In the genomic region with DNA sequence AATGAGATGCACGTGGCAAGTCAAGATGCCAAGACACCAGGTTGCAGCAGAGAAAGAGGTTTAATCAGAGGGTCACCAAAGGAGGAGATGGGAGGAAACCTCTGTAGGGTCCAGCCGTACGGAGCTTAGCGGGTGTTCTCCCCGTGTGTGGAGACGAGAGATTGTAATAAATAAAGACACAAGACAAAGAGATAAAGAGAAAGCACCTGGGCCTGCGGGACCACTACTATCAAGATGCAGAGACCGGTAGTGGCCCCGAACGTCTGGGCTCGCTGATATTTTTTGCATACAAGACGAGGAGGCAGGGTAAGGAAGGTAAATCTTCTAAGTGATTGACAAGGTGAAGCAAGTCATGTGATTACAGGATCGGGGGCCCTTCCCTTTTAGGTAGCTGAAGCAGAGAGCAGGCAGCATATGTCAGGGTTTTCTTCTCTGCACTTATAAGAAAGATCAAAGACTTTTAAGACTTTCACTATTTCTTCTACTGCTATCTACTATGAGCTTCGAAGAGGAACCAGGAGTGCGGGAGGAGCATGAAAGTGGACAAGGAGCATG, we compare ENCODE assay signal across 1 cellular context.
TF ChIP-seq lines count a peak whose summit lies in the region.

No MANE protein-coding gene starts in this region.

TF ChIP-seq in K562, 482 proteins besides CTCF, POLR2A, EP300 and RAD21 (continued from another document and continues in another):
- TF ChIP-seq, protein P1, sequence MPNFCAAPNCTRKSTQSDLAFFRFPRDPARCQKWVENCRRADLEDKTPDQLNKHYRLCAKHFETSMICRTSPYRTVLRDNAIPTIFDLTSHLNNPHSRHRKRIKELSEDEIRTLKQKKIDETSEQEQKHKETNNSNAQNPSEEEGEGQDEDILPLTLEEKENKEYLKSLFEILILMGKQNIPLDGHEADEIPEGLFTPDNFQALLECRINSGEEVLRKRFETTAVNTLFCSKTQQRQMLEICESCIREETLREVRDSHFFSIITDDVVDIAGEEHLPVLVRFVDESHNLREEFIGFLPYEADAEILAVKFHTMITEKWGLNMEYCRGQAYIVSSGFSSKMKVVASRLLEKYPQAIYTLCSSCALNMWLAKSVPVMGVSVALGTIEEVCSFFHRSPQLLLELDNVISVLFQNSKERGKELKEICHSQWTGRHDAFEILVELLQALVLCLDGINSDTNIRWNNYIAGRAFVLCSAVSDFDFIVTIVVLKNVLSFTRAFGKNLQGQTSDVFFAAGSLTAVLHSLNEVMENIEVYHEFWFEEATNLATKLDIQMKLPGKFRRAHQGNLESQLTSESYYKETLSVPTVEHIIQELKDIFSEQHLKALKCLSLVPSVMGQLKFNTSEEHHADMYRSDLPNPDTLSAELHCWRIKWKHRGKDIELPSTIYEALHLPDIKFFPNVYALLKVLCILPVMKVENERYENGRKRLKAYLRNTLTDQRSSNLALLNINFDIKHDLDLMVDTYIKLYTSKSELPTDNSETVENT (CRISPR knock-in tag; IDR thresholded peaks at IDR 0.05), result no peak
- TF ChIP-seq ZFP36 (IDR thresholded peaks at IDR 0.05; ENCODE audit: low read depth, low read length, partially characterized antibody) (no peak), ZBED1 (IDR thresholded peaks at IDR 0.05) (no peak), PYGO2 (tag; IDR thresholded peaks at IDR 0.05) (no peak), NELFE (IDR thresholded peaks at IDR 0.05; ENCODE audit: insufficient read depth, insufficient read length) (no peak), POLR2AphosphoS5 (IDR thresholded peaks at IDR 0.05; ENCODE audit: control insufficient read depth, insufficient read depth, low read depth, low read length) (0 out of 2 replicates have a peak, but pooled peaks have one; percentile 52), ZFP1 (CRISPR knock-in tag; IDR thresholded peaks at IDR 0.05) (no peak), GTF2B (IDR thresholded peaks at IDR 0.05; ENCODE audit: extremely low read depth, insufficient read length) (no peak), TRIM24 (IDR thresholded peaks at IDR 0.05) (peak; percentile 46 to 72; a peak in 3 of 4 replicates), LARP7 (IDR thresholded peaks at IDR 0.05) (no peak), ARID1B (IDR thresholded peaks at IDR 0.05) (peak; percentile 77), MTA1 (IDR thresholded peaks at IDR 0.05; ENCODE audit: borderline replicate concordance) (no peak), ZNF436 (CRISPR knock-in tag; IDR thresholded peaks at IDR 0.05) (no peak), ZNF280B (CRISPR knock-in tag; IDR thresholded peaks at IDR 0.05) (no peak), SMARCA5 (IDR thresholded peaks at IDR 0.05) (no peak), NFIC (IDR thresholded peaks at IDR 0.05) (peak; percentile 37; the same call in 1 of the 2 replicates), BCL6 (CRISPR knock-in tag; IDR thresholded peaks at IDR 0.05) (no peak), RAD51 (IDR thresholded peaks at IDR 0.05; ENCODE audit: borderline replicate concordance, low read depth) (no peak; the same call in 1 of the 2 replicates), ZNF57 (CRISPR knock-in tag; IDR thresholded peaks at IDR 0.05) (no peak), SRSF1 (IDR thresholded peaks at IDR 0.05; ENCODE audit: low read depth, low read length) (no peak), ZBTB2 (IDR thresholded peaks at IDR 0.05) (no peak), CBFA2T2 (conservative IDR thresholded peaks at IDR 0.05) (peak; percentile 84), NFE2L1 (tag; IDR thresholded peaks at IDR 0.05; ENCODE audit: borderline replicate concordance, low read depth) (no peak), STAT6 (CRISPR knock-in tag; IDR thresholded peaks at IDR 0.05) (no peak), HMBOX1 (IDR thresholded peaks at IDR 0.05) (no peak), TGIF2 (CRISPR knock-in tag; IDR thresholded peaks at IDR 0.05) (no peak), TCF3 (CRISPR knock-in tag; IDR thresholded peaks at IDR 0.05) (peak; percentile 37; the same call in 1 of the 2 replicates), RFX1 (IDR thresholded peaks at IDR 0.05) (no peak), ZNF445 (CRISPR knock-in tag; IDR thresholded peaks at IDR 0.05; ENCODE audit: low read depth) (no peak), FOSL1 (tag; conservative IDR thresholded peaks at IDR 0.05) (no peak), MLX (CRISPR knock-in tag; conservative IDR thresholded peaks at IDR 0.05) (no peak), ELF1 (tag; IDR thresholded peaks at IDR 0.05) (no peak), SRF (CRISPR knock-in tag; IDR thresholded peaks at IDR 0.05) (no peak), KDM4B (IDR thresholded peaks at IDR 0.05; ENCODE audit: borderline replicate concordance in 2 of 2, low read depth in 1 of 2) (no peak), MYBL2 (IDR thresholded peaks at IDR 0.05; ENCODE audit: low read depth) (no peak), MYBL2 (CRISPR knock-in tag; IDR thresholded peaks at IDR 0.05; ENCODE audit: borderline replicate concordance) (no peak), BMI1 (IDR thresholded peaks at IDR 0.05; ENCODE audit: low read length) (no peak)
- TF ChIP-seq, protein P2, sequence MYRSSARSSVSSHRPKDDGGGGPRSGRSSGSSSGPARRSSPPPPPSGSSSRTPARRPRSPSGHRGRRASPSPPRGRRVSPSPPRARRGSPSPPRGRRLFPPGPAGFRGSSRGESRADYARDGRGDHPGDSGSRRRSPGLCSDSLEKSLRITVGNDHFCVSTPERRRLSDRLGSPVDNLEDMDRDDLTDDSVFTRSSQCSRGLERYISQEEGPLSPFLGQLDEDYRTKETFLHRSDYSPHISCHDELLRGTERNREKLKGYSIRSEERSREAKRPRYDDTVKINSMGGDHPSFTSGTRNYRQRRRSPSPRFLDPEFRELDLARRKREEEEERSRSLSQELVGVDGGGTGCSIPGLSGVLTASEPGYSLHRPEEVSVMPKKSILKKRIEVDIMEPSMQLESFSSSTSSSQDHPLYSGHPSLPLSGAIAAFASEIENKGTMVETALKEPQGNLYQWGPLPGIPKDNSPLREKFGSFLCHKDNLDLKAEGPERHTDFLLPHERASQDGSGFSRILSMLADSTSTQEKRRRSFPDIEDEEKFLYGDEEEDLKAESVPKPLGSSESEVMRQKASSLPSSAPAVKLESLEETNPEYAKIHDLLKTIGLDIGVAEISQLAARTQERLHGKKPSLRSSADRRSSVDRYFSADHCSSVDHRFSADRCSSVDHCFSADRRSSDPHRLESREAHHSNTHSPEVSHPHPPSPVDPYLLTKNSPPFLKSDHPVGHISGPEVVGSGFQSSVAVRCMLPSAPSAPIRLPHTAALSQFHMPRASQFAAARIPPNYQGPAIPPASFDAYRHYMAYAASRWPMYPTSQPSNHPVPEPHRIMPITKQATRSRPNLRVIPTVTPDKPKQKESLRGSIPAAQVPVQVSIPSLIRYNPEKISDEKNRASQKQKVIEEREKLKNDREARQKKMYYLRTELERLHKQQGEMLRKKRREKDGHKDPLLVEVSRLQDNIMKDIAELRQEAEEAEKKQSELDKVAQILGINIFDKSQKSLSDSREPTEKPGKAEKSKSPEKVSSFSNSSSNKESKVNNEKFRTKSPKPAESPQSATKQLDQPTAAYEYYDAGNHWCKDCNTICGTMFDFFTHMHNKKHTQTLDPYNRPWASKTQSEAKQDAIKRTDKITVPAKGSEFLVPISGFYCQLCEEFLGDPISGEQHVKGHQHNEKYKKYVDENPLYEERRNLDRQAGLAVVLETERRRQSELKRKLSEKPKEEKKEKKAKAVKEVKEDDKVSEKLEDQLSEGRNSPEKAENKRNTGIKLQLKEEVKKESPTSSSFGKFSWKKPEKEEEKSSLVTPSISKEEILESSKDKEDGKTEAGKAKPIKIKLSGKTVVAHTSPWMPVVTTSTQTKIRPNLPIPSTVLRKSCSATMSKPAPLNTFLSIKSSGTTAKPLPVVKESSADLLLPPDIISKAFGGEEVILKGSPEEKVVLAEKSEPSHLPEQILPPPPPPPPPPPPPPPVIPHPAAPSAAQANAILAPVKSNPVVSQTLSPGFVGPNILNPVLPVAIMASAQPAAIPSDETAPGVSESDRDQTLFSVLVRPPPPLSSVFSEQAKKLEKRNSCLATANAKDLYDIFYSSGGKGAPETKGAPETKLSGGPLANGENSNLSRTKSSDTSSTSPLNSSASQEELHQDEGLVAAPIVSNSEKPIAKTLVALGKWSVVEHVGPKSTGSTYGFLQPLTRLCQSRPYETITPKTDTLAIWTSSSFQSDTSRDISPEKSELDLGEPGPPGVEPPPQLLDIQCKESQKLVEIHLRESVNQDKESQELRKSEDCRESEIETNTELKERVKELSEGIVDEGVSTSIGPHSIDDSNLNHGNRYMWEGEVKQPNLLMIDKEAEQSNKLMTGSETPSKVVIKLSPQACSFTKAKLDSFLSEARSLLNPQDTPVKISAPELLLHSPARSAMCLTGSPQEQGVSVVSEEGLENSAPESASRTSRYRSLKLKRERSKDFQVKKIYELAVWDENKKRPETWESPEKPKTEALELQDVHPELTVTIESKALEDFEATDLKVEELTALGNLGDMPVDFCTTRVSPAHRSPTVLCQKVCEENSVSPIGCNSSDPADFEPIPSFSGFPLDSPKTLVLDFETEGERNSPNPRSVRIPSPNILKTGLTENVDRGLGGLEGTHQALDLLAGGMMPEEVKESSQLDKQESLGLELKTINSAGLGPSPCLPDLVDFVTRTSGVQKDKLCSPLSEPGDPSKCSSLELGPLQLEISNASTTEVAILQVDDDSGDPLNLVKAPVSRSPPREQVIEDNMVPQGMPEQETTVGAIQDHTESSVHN (IDR thresholded peaks at IDR 0.05; ENCODE audit: borderline replicate concordance in 1 of 2, low read depth in 1 of 2), result no peak
- TF ChIP-seq, protein P3, sequence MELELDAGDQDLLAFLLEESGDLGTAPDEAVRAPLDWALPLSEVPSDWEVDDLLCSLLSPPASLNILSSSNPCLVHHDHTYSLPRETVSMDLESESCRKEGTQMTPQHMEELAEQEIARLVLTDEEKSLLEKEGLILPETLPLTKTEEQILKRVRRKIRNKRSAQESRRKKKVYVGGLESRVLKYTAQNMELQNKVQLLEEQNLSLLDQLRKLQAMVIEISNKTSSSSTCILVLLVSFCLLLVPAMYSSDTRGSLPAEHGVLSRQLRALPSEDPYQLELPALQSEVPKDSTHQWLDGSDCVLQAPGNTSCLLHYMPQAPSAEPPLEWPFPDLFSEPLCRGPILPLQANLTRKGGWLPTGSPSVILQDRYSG (tag; conservative IDR thresholded peaks at IDR 0.05; ENCODE audit: low read depth), result no peak
- TF ChIP-seq, protein P4, sequence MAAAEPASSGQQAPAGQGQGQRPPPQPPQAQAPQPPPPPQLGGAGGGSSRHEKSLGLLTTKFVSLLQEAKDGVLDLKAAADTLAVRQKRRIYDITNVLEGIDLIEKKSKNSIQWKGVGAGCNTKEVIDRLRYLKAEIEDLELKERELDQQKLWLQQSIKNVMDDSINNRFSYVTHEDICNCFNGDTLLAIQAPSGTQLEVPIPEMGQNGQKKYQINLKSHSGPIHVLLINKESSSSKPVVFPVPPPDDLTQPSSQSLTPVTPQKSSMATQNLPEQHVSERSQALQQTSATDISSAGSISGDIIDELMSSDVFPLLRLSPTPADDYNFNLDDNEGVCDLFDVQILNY (CRISPR knock-in tag; IDR thresholded peaks at IDR 0.05), result no peak
